Comparison of ENCODE assay signal across 38 cellular contexts in the genomic region with DNA sequence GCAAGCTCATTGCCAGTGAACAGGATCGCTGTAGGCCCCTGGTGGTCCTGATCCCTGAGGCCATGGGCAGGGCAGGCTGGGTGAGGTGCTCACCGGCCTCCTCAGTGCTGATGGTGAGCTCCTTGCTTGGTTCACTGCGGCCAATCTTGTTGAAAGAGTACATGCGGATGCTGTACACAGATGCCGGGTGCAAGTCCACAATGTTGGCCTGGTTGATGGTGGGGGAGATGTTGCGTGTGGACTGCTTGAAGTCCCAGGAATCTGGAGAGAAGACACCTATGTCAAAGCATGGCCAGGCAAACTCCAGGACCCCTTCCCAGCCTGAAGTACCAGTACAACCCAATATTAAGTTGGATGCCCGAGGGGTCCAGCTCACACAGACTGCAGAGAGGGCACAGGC.
"Had no signal": no experiment of that assay in that cellular context is flagged by ENCODE, and none has a peak within 500 bp of the region (broad histone marks: within the 10 kb centered on the region; RNA-seq: fewer than 3 reads in every experiment).

No MANE protein-coding gene starts in this region.

- H3K27ac ChIP-seq: adrenal gland, ascending aorta, body of pancreas, brain microvascular endothelial cell, breast epithelium, cardiac muscle cell had no signal

- H3K27me3 ChIP-seq: adrenal gland, ascending aorta, body of pancreas, breast epithelium, cardiac muscle cell had no signal

- H3K9me3 ChIP-seq: adrenal gland, ascending aorta, body of pancreas, breast epithelium had no signal

- H3K9me3 Mint-ChIP-seq: activated naive CD4-positive, alpha-beta T cell treated with anti-CD3 and anti-CD28 coated beads for 36 hours; activated naive CD4-positive, alpha-beta T cell treated with anti-CD3 and anti-CD28 coated beads, Interleukin-2, amount 10 ng/mL, durations not matched to agents 7 days and 5 days; activated naive CD4-positive, alpha-beta T cell treated with anti-CD3 and anti-CD28 coated beads, Interleukin-2, amount 50 U/mL, for 24 hours; activated naive CD4-positive, alpha-beta T cell treated with anti-CD3 and anti-CD28 coated beads, Interleukin-2, amount 50 U/mL, for 72 hours; activated naive CD8-positive, alpha-beta T cell treated with anti-CD3 and anti-CD28 coated beads for 36 hours; activated naive CD8-positive, alpha-beta T cell treated with anti-CD3 and anti-CD28 coated beads, Interleukin-2, amount 10 ng/mL, durations not matched to agents 7 days and 5 days; activated naive CD8-positive, alpha-beta T cell treated with anti-CD3 and anti-CD28 coated beads, Interleukin-2, amount 50 U/mL, for 24 hours; activated T-cell treated with anti-CD3 and anti-CD28 coated beads, Interleukin-2, amount 50 U/mL, for 24 hours; activated T-cell treated with anti-CD3 and anti-CD28 coated beads, Interleukin-2, amount 50 U/mL, for 4 hours; activated T-cell treated with anti-CD3 and anti-CD28 coated beads, Interleukin-2, amount 50 U/mL, for 72 hours; activated T-helper 1 cell treated with anti-CD3 and anti-CD28 coated beads, Interleukin-12 subunit alpha, Interleukin-12 subunit beta, Interleukin-2, Interleukin-4 antibody, amounts not matched to agents 30 ng/mL and 10 ng/mL and 1 ng/mL, durations not matched to agents 14 hours and 24 hours and 36 hours; activated T-helper 17 cell treated with anti-CD3 and anti-CD28 coated beads, Interleukin-2, amount 50 U/mL, for 72 hours; activated T-helper 2 cell treated with anti-CD3 and anti-CD28 coated beads, Interferon-gamma antibody, Interleukin-2, Interleukin-4, amounts not matched to agents 10 μg/mL and 5 μg/mL and 100 μg/mL, durations not matched to agents 14 hours and 24 hours and 36 hours; central memory CD8-positive, alpha-beta T cell had no signal

- H3K27ac Mint-ChIP-seq: activated naive CD4-positive, alpha-beta T cell treated with anti-CD3 and anti-CD28 coated beads for 36 hours; activated naive CD4-positive, alpha-beta T cell treated with anti-CD3 and anti-CD28 coated beads, Interleukin-2, amount 10 ng/mL, durations not matched to agents 7 days and 5 days; activated naive CD4-positive, alpha-beta T cell treated with anti-CD3 and anti-CD28 coated beads, Interleukin-2, amount 50 U/mL, for 24 hours; activated naive CD4-positive, alpha-beta T cell treated with anti-CD3 and anti-CD28 coated beads, Interleukin-2, amount 50 U/mL, for 72 hours; activated naive CD8-positive, alpha-beta T cell; activated naive CD8-positive, alpha-beta T cell treated with anti-CD3 and anti-CD28 coated beads for 36 hours; activated naive CD8-positive, alpha-beta T cell treated with anti-CD3 and anti-CD28 coated beads, Interleukin-2, amount 10 ng/mL, durations not matched to agents 7 days and 5 days; activated naive CD8-positive, alpha-beta T cell treated with anti-CD3 and anti-CD28 coated beads, Interleukin-2, amount 50 U/mL, for 24 hours; activated T-cell treated with anti-CD3 and anti-CD28 coated beads, Interleukin-2, amount 50 U/mL, for 24 hours; activated T-cell treated with anti-CD3 and anti-CD28 coated beads, Interleukin-2, amount 50 U/mL, for 72 hours; activated T-helper 1 cell treated with anti-CD3 and anti-CD28 coated beads, Interleukin-12 subunit alpha, Interleukin-12 subunit beta, Interleukin-2, Interleukin-4 antibody, amounts not matched to agents 30 ng/mL and 10 ng/mL and 1 ng/mL, durations not matched to agents 14 hours and 24 hours and 36 hours; activated T-helper 17 cell treated with anti-CD3 and anti-CD28 coated beads, Interleukin-2, amount 50 U/mL, for 72 hours; activated T-helper 2 cell treated with anti-CD3 and anti-CD28 coated beads, Interferon-gamma antibody, Interleukin-2, Interleukin-4, amounts not matched to agents 10 μg/mL and 5 μg/mL and 100 μg/mL, durations not matched to agents 14 hours and 24 hours and 36 hours had no signal

- H3K27me3 Mint-ChIP-seq: activated naive CD8-positive, alpha-beta T cell; activated naive CD8-positive, alpha-beta T cell treated with anti-CD3 and anti-CD28 coated beads for 36 hours; activated T-cell treated with anti-CD3 and anti-CD28 coated beads, Interleukin-2, amount 50 U/mL, for 24 hours had no signal

- H3K4me1 ChIP-seq: adrenal gland, ascending aorta, body of pancreas, breast epithelium had no signal

- H3K4me3 ChIP-seq: adrenal gland, ascending aorta, body of pancreas, breast epithelium, cardiac muscle cell had no signal

- H3K36me3 Mint-ChIP-seq: activated naive CD4-positive, alpha-beta T cell treated with anti-CD3 and anti-CD28 coated beads, Interleukin-2, amount 10 ng/mL, durations not matched to agents 7 days and 5 days; activated naive CD4-positive, alpha-beta T cell treated with anti-CD3 and anti-CD28 coated beads, Interleukin-2, amount 50 U/mL, for 24 hours; activated naive CD4-positive, alpha-beta T cell treated with anti-CD3 and anti-CD28 coated beads, Interleukin-2, amount 50 U/mL, for 72 hours; activated naive CD8-positive, alpha-beta T cell; activated naive CD8-positive, alpha-beta T cell treated with anti-CD3 and anti-CD28 coated beads for 36 hours; activated naive CD8-positive, alpha-beta T cell treated with anti-CD3 and anti-CD28 coated beads, Interleukin-2, amount 10 ng/mL, durations not matched to agents 7 days and 5 days had no signal

- DNase-seq: activated effector memory CD4-positive, alpha-beta T cell treated with anti-CD3 and anti-CD28 coated beads, Interleukin-2, amount 50 U/mL, for 16 hours; activated effector memory CD4-positive, alpha-beta T cell treated with Interleukin-2 at 50 U/mL for 16 hours; activated gamma-delta T cell; activated gamma-delta T cell treated with Interleukin-2 at 50 U/mL for 16 hours; activated naive CD4-positive, alpha-beta T cell; activated naive CD4-positive, alpha-beta T cell treated with anti-CD3 and anti-CD28 coated beads for 36 hours; activated naive CD4-positive, alpha-beta T cell treated with anti-CD3 and anti-CD28 coated beads, Interleukin-2, amount 10 ng/mL, durations not matched to agents 7 days and 5 days; activated naive CD4-positive, alpha-beta T cell treated with anti-CD3 and anti-CD28 coated beads, Interleukin-2, amount 50 U/mL, for 16 hours; activated naive CD4-positive, alpha-beta T cell treated with Interleukin-2 at 50 U/mL for 16 hours; activated naive CD8-positive, alpha-beta T cell treated with anti-CD3 and anti-CD28 coated beads for 36 hours; activated naive CD8-positive, alpha-beta T cell treated with anti-CD3 and anti-CD28 coated beads, Interleukin-2, amount 10 ng/mL, durations not matched to agents 7 days and 5 days; activated naive CD8-positive, alpha-beta T cell treated with anti-CD3 and anti-CD28 coated beads, Interleukin-2, amount 50 U/mL, for 24 hours; activated T-cell treated with anti-CD3 and anti-CD28 coated beads, Interleukin-2, amount 50 U/mL, for 1 hour; activated T-cell treated with anti-CD3 and anti-CD28 coated beads, Interleukin-2, amount 50 U/mL, for 24 hours; activated T-cell treated with anti-CD3 and anti-CD28 coated beads, Interleukin-2, amount 50 U/mL, for 4 hours; activated T-cell treated with anti-CD3 and anti-CD28 coated beads, Interleukin-2, amount 50 U/mL, for 48 hours; activated T-cell treated with anti-CD3 and anti-CD28 coated beads, Interleukin-2, amount 50 U/mL, for 72 hours; adrenal gland; amniotic stem cell; amygdala; anterior cingulate cortex; body of pancreas; brain microvascular endothelial cell; caudate nucleus; central memory CD4-positive, alpha-beta T cell; cerebellar nuclear complex had no signal

- H3K4me1 Mint-ChIP-seq: activated naive CD4-positive, alpha-beta T cell treated with anti-CD3 and anti-CD28 coated beads, Interleukin-2, amount 10 ng/mL, durations not matched to agents 7 days and 5 days; activated naive CD4-positive, alpha-beta T cell treated with anti-CD3 and anti-CD28 coated beads, Interleukin-2, amount 50 U/mL, for 24 hours; activated naive CD8-positive, alpha-beta T cell treated with anti-CD3 and anti-CD28 coated beads for 36 hours; activated naive CD8-positive, alpha-beta T cell treated with anti-CD3 and anti-CD28 coated beads, Interleukin-2, amount 10 ng/mL, durations not matched to agents 7 days and 5 days; activated naive CD8-positive, alpha-beta T cell treated with anti-CD3 and anti-CD28 coated beads, Interleukin-2, amount 50 U/mL, for 24 hours; activated T-helper 17 cell treated with anti-CD3 and anti-CD28 coated beads, Interleukin-2, amount 50 U/mL, for 72 hours; central memory CD8-positive, alpha-beta T cell had no signal

- H3K36me3 ChIP-seq: adrenal gland, ascending aorta, brain microvascular endothelial cell, breast epithelium, cardiac muscle cell had no signal

- H3K4me3 Mint-ChIP-seq: activated naive CD4-positive, alpha-beta T cell treated with anti-CD3 and anti-CD28 coated beads for 36 hours; activated naive CD4-positive, alpha-beta T cell treated with anti-CD3 and anti-CD28 coated beads, Interleukin-2, amount 10 ng/mL, durations not matched to agents 7 days and 5 days; activated naive CD4-positive, alpha-beta T cell treated with anti-CD3 and anti-CD28 coated beads, Interleukin-2, amount 50 U/mL, for 24 hours; activated naive CD8-positive, alpha-beta T cell; activated naive CD8-positive, alpha-beta T cell treated with anti-CD3 and anti-CD28 coated beads for 36 hours; activated naive CD8-positive, alpha-beta T cell treated with anti-CD3 and anti-CD28 coated beads, Interleukin-2, amount 10 ng/mL, durations not matched to agents 7 days and 5 days; activated naive CD8-positive, alpha-beta T cell treated with anti-CD3 and anti-CD28 coated beads, Interleukin-2, amount 50 U/mL, for 24 hours; activated T-cell treated with anti-CD3 and anti-CD28 coated beads, Interleukin-2, amount 50 U/mL, for 24 hours; activated T-cell treated with anti-CD3 and anti-CD28 coated beads, Interleukin-2, amount 50 U/mL, for 4 hours; activated T-cell treated with anti-CD3 and anti-CD28 coated beads, Interleukin-2, amount 50 U/mL, for 72 hours; activated T-helper 1 cell treated with anti-CD3 and anti-CD28 coated beads, Interleukin-12 subunit alpha, Interleukin-12 subunit beta, Interleukin-2, Interleukin-4 antibody, amounts not matched to agents 30 ng/mL and 10 ng/mL and 1 ng/mL, durations not matched to agents 14 hours and 24 hours and 36 hours; activated T-helper 17 cell treated with anti-CD3 and anti-CD28 coated beads, Interleukin-2, amount 50 U/mL, for 72 hours; brain; central memory CD8-positive, alpha-beta T cell had no signal

- FAIRE-seq: astrocyte had no signal

- ATAC-seq: activated naive CD4-positive, alpha-beta T cell treated with anti-CD3 and anti-CD28 coated beads, Interleukin-2, amount 50 U/mL, for 72 hours; activated naive CD8-positive, alpha-beta T cell treated with anti-CD3 and anti-CD28 coated beads, Interleukin-2, amount 50 U/mL, for 24 hours; activated T-cell treated with anti-CD3 and anti-CD28 coated beads, Interleukin-2, amount 50 U/mL, for 4 hours; activated T-cell treated with anti-CD3 and anti-CD28 coated beads, Interleukin-2, amount 50 U/mL, for 72 hours; activated T-helper 17 cell treated with anti-CD3 and anti-CD28 coated beads, Interleukin-2, amount 50 U/mL, for 72 hours; body of pancreas had no signal
